ENCODE assay signal across 1 cellular context in genomic region chr7:159166530-159166929, GRCh38.
TF ChIP-seq lines count a peak whose summit lies in the region.

No MANE protein-coding gene starts in this region.

TF ChIP-seq in H1, 55 proteins besides CTCF, POLR2A, EP300 and RAD21:
- TF ChIP-seq FOSL1 (IDR thresholded peaks at IDR 0.05; ENCODE audit: insufficient read depth, low read depth, low read length) (no peak), JUND (IDR thresholded peaks at IDR 0.05; ENCODE audit: low read length) (no peak), CREB1 (IDR thresholded peaks at IDR 0.05) (no peak), TAF1 (IDR thresholded peaks at IDR 0.05; ENCODE audit: low read depth, low read length) (no peak), CHD2 (IDR thresholded peaks at IDR 0.05; ENCODE audit: low read length) (no peak), SAP30 (IDR thresholded peaks at IDR 0.05; ENCODE audit: insufficient read depth, insufficient replicate concordance, low read length) (no peak), GABPA (IDR thresholded peaks at IDR 0.05; ENCODE audit: borderline replicate concordance, insufficient read depth, low read length) (no peak), RBBP5 (IDR thresholded peaks at IDR 0.05; ENCODE audit: borderline replicate concordance, low read depth, low read length) (no peak)
- TF ChIP-seq, protein P1, sequence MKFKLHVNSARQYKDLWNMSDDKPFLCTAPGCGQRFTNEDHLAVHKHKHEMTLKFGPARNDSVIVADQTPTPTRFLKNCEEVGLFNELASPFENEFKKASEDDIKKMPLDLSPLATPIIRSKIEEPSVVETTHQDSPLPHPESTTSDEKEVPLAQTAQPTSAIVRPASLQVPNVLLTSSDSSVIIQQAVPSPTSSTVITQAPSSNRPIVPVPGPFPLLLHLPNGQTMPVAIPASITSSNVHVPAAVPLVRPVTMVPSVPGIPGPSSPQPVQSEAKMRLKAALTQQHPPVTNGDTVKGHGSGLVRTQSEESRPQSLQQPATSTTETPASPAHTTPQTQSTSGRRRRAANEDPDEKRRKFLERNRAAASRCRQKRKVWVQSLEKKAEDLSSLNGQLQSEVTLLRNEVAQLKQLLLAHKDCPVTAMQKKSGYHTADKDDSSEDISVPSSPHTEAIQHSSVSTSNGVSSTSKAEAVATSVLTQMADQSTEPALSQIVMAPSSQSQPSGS (IDR thresholded peaks at IDR 0.05; ENCODE audit: low read length), result no peak
- TF ChIP-seq, protein P2, sequence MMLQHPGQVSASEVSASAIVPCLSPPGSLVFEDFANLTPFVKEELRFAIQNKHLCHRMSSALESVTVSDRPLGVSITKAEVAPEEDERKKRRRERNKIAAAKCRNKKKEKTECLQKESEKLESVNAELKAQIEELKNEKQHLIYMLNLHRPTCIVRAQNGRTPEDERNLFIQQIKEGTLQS (IDR thresholded peaks at IDR 0.05; ENCODE audit: insufficient read depth, low read depth, low read length), result no peak
